ENCODE assay signal across 1 cellular context in the genomic region with DNA sequence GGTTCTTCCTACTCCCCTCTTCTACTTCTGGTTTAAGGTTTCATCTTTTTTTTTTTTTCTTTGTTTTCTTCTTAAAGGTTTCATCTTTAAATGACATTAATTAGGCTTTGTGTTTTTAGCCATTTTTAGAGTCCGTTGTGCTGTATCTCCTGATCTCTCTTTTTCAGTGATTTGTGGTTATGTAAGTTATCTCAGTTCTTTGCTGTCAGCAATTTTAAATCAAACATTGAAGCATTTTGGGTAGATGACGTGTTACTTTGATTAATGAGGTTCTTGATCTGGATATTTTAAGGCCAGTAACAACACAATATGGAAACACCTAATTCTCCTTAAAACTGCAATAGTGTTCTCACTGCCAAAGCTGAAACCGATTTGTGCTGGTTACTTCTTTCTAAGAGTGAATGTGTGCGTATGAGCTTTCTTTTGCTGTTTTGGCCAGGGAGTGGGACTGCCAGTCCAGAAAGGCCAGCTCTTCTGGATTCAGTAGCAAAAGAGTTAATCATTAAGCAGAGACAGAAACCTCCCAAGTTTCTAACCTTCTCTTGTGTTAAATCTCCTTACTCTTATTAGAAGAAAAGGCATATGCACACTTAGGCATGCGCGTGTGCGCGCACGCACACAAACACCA. TPM values are rescaled to one million over a fixed set of nuclear protein-coding genes. Genes with fewer than 3 reads are reported as not detected.
"Had no signal": no experiment of that assay in that cellular context is flagged by ENCODE, and none has a peak within 500 bp of the region (broad histone marks: within the 10 kb centered on the region; RNA-seq: fewer than 3 reads in every experiment).

No MANE protein-coding gene starts in this region.

RNA-seq across cellular contexts. Expression of a gene that starts 17.0 kb away (rescaled TPM):
- total RNA-seq: ascending aorta had no signal
